ENCODE assay signal across 20 cellular contexts in genomic region chr1:29826646-29827045, GRCh38.
A peak's percentile ranks its signal among the peaks of the same experiment; 100 is the strongest.
DNase-seq lines count a peak whose midpoint lies in the region; ATAC-seq and TF ChIP-seq lines count a peak whose summit lies in the region.
"Had no signal": no experiment of that assay in that cellular context is flagged by ENCODE, and none has a peak within 500 bp of the region (broad histone marks: within the 10 kb centered on the region; RNA-seq: fewer than 3 reads in every experiment).

No MANE protein-coding gene starts in this region.

- peak; percentile 1 for DNase-seq in activated CD4-positive, alpha-beta memory T cell treated with anti-CD3 and anti-CD28 coated beads, Interleukin-2, amount 10 ng/mL, durations not matched to agents 7 days and 5 days
- no peak for DNase-seq in activated CD4-positive, alpha-beta memory T cell treated with anti-CD3 and anti-CD28 coated beads for 36 hours
- DNase-seq in coronary artery (ENCODE audit: low spot score) (peak; percentile 33), neuronal stem cell (ENCODE audit: low spot score) (no peak), hepatic stellate cell (ENCODE audit: low spot score) (no peak), middle frontal gyrus (ENCODE audit: extremely low spot score, low spot score) (no peak)
- DNase-seq: C1 segment of cervical spinal cord; CD4-positive, CD25-positive, alpha-beta regulatory T cell; CD8-positive, alpha-beta memory T cell; COR-L47; DMS153; DMS79; GDM1; HCEC 1CT; IMR-90 had no signal

- H3K4me3 ChIP-seq in BLaER1 (no peak overlapping the region), coronary artery (no peak overlapping the region), neuronal stem cell (ENCODE audit: low read length in 2 of 2) (no peak overlapping the region)
- H3K4me3 ChIP-seq: A549, GM23338 had no signal

- no peak overlapping the region for H2BK12ac ChIP-seq in neuronal stem cell (ENCODE audit: low read length)

- H4K8ac ChIP-seq in neuronal stem cell (ENCODE audit: low read depth, low read length): no peak overlapping the region

- H3K27ac Mint-ChIP-seq in activated CD4-positive, alpha-beta memory T cell treated with anti-CD3 and anti-CD28 coated beads, Interleukin-2, amount 10 ng/mL, durations not matched to agents 7 days and 5 days: no peak overlapping the region
- no peak overlapping the region for H3K27ac Mint-ChIP-seq in activated CD4-positive, alpha-beta memory T cell treated with anti-CD3 and anti-CD28 coated beads for 36 hours
- H3K27ac Mint-ChIP-seq: CD8-positive, alpha-beta memory T cell; GM23338 had no signal

- H4K20me1 ChIP-seq in BLaER1: no peaks in the 10 kb centered on the region

- no peaks in the 10 kb centered on the region for H3K79me1 ChIP-seq in neuronal stem cell (ENCODE audit: low read depth, low read length)

- no peak for ATAC-seq in GM18870 (IDR thresholded peaks at IDR 0.05; ENCODE audit: unreplicated experiment)
- ATAC-seq: A549, GM23338 had no signal

- H3K4me1 ChIP-seq in BLaER1 (peaks cover 82% of the 10 kb centered on the region), neuronal stem cell (ENCODE audit: control insufficient read depth in 2 of 2, insufficient read depth in 1 of 2, low read depth in 1 of 2, low read length in 2 of 2) (peaks cover 0 to 15% of the 10 kb centered on the region in 2 donors)
- H3K4me1 ChIP-seq: A549 had no signal

- no peaks in the 10 kb centered on the region for H3K36me3 ChIP-seq in BLaER1
- H3K36me3 ChIP-seq in neuronal stem cell (replicated peaks in 1 of 2; ENCODE audit: control insufficient read depth in 2 of 2, insufficient read depth in 2 of 2, low read length in 2 of 2): no peaks in the 10 kb centered on the region

- no peak overlapping the region for H2AK5ac ChIP-seq in neuronal stem cell (ENCODE audit: low read depth, low read length)

- no peak overlapping the region for H4K91ac ChIP-seq in neuronal stem cell (ENCODE audit: low read depth, low read length, poor library complexity)

- H3K27me3 Mint-ChIP-seq in activated CD4-positive, alpha-beta memory T cell treated with anti-CD3 and anti-CD28 coated beads, Interleukin-2, amount 10 ng/mL, durations not matched to agents 7 days and 5 days: no peaks in the 10 kb centered on the region
- H3K27me3 Mint-ChIP-seq in activated CD4-positive, alpha-beta memory T cell treated with anti-CD3 and anti-CD28 coated beads for 36 hours: peaks cover 3% of the 10 kb centered on the region
- H3K27me3 Mint-ChIP-seq: CD4-positive, CD25-positive, alpha-beta regulatory T cell had no signal

- peak overlapping the region; percentile 23 for H2BK15ac ChIP-seq in neuronal stem cell (ENCODE audit: low read length)

- H3K36me3 Mint-ChIP-seq in activated CD4-positive, alpha-beta memory T cell treated with anti-CD3 and anti-CD28 coated beads, Interleukin-2, amount 10 ng/mL, durations not matched to agents 7 days and 5 days (ENCODE audit: low read depth): no peaks in the 10 kb centered on the region
- no peaks in the 10 kb centered on the region for H3K36me3 Mint-ChIP-seq in activated CD4-positive, alpha-beta memory T cell treated with anti-CD3 and anti-CD28 coated beads for 36 hours
- H3K36me3 Mint-ChIP-seq: CD4-positive, CD25-positive, alpha-beta regulatory T cell; CD8-positive, alpha-beta memory T cell had no signal

- H3K27ac ChIP-seq in BLaER1: peak overlapping the region; percentile 85
- no peak overlapping the region for H3K27ac ChIP-seq in coronary artery
- H3K27ac ChIP-seq in neuronal stem cell (replicated peaks; ENCODE audit: low read length): no peak overlapping the region
- H3K27ac ChIP-seq: 22Rv1, A549 had no signal

- no peak for TF ChIP-seq CTCF in coronary artery (IDR thresholded peaks at IDR 0.05)

- H3K9me3 Mint-ChIP-seq in activated CD4-positive, alpha-beta memory T cell treated with anti-CD3 and anti-CD28 coated beads, Interleukin-2, amount 10 ng/mL, durations not matched to agents 7 days and 5 days: no peaks in the 10 kb centered on the region
- no peaks in the 10 kb centered on the region for H3K9me3 Mint-ChIP-seq in activated CD4-positive, alpha-beta memory T cell treated with anti-CD3 and anti-CD28 coated beads for 36 hours
- H3K9me3 Mint-ChIP-seq: CD4-positive, CD25-positive, alpha-beta regulatory T cell; CD8-positive, alpha-beta memory T cell; GM23338 had no signal

- no peak overlapping the region for H2BK120ac ChIP-seq in neuronal stem cell (ENCODE audit: low read depth, low read length)

- H3K18ac ChIP-seq in neuronal stem cell (ENCODE audit: low read length): no peak overlapping the region

- H3K4ac ChIP-seq in neuronal stem cell (ENCODE audit: low read length): no peak overlapping the region

- no peak overlapping the region for H3K4me3 Mint-ChIP-seq in activated CD4-positive, alpha-beta memory T cell treated with anti-CD3 and anti-CD28 coated beads, Interleukin-2, amount 10 ng/mL, durations not matched to agents 7 days and 5 days
- H3K4me3 Mint-ChIP-seq in activated CD4-positive, alpha-beta memory T cell treated with anti-CD3 and anti-CD28 coated beads for 36 hours: no peak overlapping the region
- H3K4me3 Mint-ChIP-seq: CD4-positive, CD25-positive, alpha-beta regulatory T cell; CD8-positive, alpha-beta memory T cell; GM23338 had no signal

- intact Hi-C loops in activated CD4-positive, alpha-beta memory T cell treated with anti-CD3 and anti-CD28 coated beads for 36 hours (cut with micrococcal nuclease): no loop called here

- no peaks in the 10 kb centered on the region for H3K9me3 ChIP-seq in BLaER1
- peaks cover 0 to 2% of the 10 kb centered on the region in 2 donors for H3K9me3 ChIP-seq in neuronal stem cell (replicated peaks in 1 of 2; ENCODE audit: control insufficient read depth in 2 of 2, insufficient read depth in 1 of 2, low read depth in 1 of 2, low read length in 2 of 2)
- H3K9me3 ChIP-seq: A549 had no signal

- CTCF ChIA-PET in activated CD4-positive, alpha-beta memory T cell treated with anti-CD3 and anti-CD28 coated beads, Interleukin-2, amount 10 ng/mL, durations not matched to agents 7 days and 5 days (lab: Charles Lee): no interaction called here
- CTCF ChIA-PET in activated CD4-positive, alpha-beta memory T cell treated with anti-CD3 and anti-CD28 coated beads for 36 hours (lab: Charles Lee): no interaction called here

- H3K14ac ChIP-seq in neuronal stem cell (ENCODE audit: low read length): no peak overlapping the region

- H3K4me2 ChIP-seq in BLaER1: peak overlapping the region; percentile 79
- H3K4me2 ChIP-seq in neuronal stem cell (ENCODE audit: insufficient read depth, low read length, poor library complexity, severe bottlenecking): no peak overlapping the region
- H3K4me2 ChIP-seq: A549, GM23338 had no signal

- H3K27me3 ChIP-seq in BLaER1 (no peaks in the 10 kb centered on the region), neuronal stem cell (ENCODE audit: control insufficient read depth in 3 of 3, insufficient read depth in 3 of 3, low read depth in 1 of 3, low read length in 3 of 3) (no peaks in the 10 kb centered on the region)

- no peak overlapping the region for H2AFZ ChIP-seq in neuronal stem cell (ENCODE audit: low read length)
- H2AFZ ChIP-seq: GM23338 had no signal

- no peak overlapping the region for H2BK5ac ChIP-seq in neuronal stem cell (ENCODE audit: low read length)

- POLR2A ChIA-PET in activated CD4-positive, alpha-beta memory T cell treated with anti-CD3 and anti-CD28 coated beads, Interleukin-2, amount 10 ng/mL, durations not matched to agents 7 days and 5 days (lab: Charles Lee): no interaction called here
- POLR2A ChIA-PET in activated CD4-positive, alpha-beta memory T cell treated with anti-CD3 and anti-CD28 coated beads for 36 hours (lab: Charles Lee): no interaction called here

- H3K9ac ChIP-seq in BLaER1 (no peak overlapping the region), neuronal stem cell (ENCODE audit: low read depth, low read length, poor library complexity) (no peak overlapping the region)

- no peak overlapping the region for H3K23ac ChIP-seq in neuronal stem cell (ENCODE audit: low read depth, low read length, poor library complexity)

- no CpG with 5 or more reads among the region's 5 CpGs for WGBS in neuronal stem cell (ENCODE audit: extremely low coverage in 2 of 2, insufficient read length in 2 of 2, insufficient replicate concordance in 1 of 2), 2 donors

- H3K4me1 Mint-ChIP-seq in activated CD4-positive, alpha-beta memory T cell treated with anti-CD3 and anti-CD28 coated beads, Interleukin-2, amount 10 ng/mL, durations not matched to agents 7 days and 5 days: no peaks in the 10 kb centered on the region
- no peaks in the 10 kb centered on the region for H3K4me1 Mint-ChIP-seq in activated CD4-positive, alpha-beta memory T cell treated with anti-CD3 and anti-CD28 coated beads for 36 hours (ENCODE audit: low read depth)
- H3K4me1 Mint-ChIP-seq: CD4-positive, CD25-positive, alpha-beta regulatory T cell; CD8-positive, alpha-beta memory T cell had no signal

Comparison
In these comparisons a context has a peak if more than half of its experiments do, and no peak if none do; other contexts are left out.
1. DNase-seq: peak in activated CD4-positive, alpha-beta memory T cell treated with anti-CD3 and anti-CD28 coated beads, Interleukin-2, amount 10 ng/mL, durations not matched to agents 7 days and 5 days (single experiment) and coronary artery (single experiment); none in activated CD4-positive, alpha-beta memory T cell treated with anti-CD3 and anti-CD28 coated beads for 36 hours (single experiment), neuronal stem cell (single experiment), hepatic stellate cell (single experiment) and middle frontal gyrus (single experiment).